ENCODE assay signal across 8 cellular contexts in genomic region chr7:142904128-142904527, GRCh38. TPM values are rescaled to one million over a fixed set of nuclear protein-coding genes. Genes with fewer than 3 reads are reported as not detected.
"Had no signal": no experiment of that assay in that cellular context is flagged by ENCODE, and none has a peak within 500 bp of the region (broad histone marks: within the 10 kb centered on the region; RNA-seq: fewer than 3 reads in every experiment).

No MANE protein-coding gene starts in this region.

- DNase-seq: IMR-90, KBM-7 had no signal

- H3K27ac ChIP-seq: HL-60 had no signal

- H3K4me3 ChIP-seq: K562 had no signal

- H3K27ac Mint-ChIP-seq: IgD-negative memory B cell had no signal

- H3K4me3 Mint-ChIP-seq: IgD-negative memory B cell had no signal

- ATAC-seq: HepG2, K562 had no signal

- H3K4me1 Mint-ChIP-seq: IgD-negative memory B cell had no signal

- H3K36me3 Mint-ChIP-seq: IgD-negative memory B cell had no signal

RNA-seq across cellular contexts. Expression of gene TRPV6, which starts 18.6 kb away (rescaled TPM):
- total RNA-seq: HepG2, HT1080, IMR-90 had no signal
- polyA plus RNA-seq: HepG2, IgD-negative memory B cell had no signal

RNA-seq across cellular contexts. Expression of gene TRPV5, which starts 29.4 kb away (rescaled TPM):
- total RNA-seq: HepG2, HT-29, HT1080, IMR-90, K562 had no signal
- polyA plus RNA-seq: HepG2, IgD-negative memory B cell, IMR-90, K562 had no signal

RNA-seq across cellular contexts. Expression of gene LLCFC1, which starts 35.2 kb away (rescaled TPM):
- total RNA-seq: HepG2, HT-29, HT1080, IMR-90, K562 had no signal
- polyA plus RNA-seq: HepG2, IgD-negative memory B cell, IMR-90, K562 had no signal

RNA-seq across cellular contexts. Expression of gene EPHB6, which starts 49.3 kb away (rescaled TPM):
- total RNA-seq: HepG2 had no signal
- polyA plus RNA-seq: HepG2 had no signal

RNA-seq across cellular contexts. Expression of gene KEL, which starts 58.0 kb away (rescaled TPM):
- total RNA-seq: HepG2, HT1080, IMR-90 had no signal
- polyA plus RNA-seq: IgD-negative memory B cell had no signal
